In the genomic region with DNA sequence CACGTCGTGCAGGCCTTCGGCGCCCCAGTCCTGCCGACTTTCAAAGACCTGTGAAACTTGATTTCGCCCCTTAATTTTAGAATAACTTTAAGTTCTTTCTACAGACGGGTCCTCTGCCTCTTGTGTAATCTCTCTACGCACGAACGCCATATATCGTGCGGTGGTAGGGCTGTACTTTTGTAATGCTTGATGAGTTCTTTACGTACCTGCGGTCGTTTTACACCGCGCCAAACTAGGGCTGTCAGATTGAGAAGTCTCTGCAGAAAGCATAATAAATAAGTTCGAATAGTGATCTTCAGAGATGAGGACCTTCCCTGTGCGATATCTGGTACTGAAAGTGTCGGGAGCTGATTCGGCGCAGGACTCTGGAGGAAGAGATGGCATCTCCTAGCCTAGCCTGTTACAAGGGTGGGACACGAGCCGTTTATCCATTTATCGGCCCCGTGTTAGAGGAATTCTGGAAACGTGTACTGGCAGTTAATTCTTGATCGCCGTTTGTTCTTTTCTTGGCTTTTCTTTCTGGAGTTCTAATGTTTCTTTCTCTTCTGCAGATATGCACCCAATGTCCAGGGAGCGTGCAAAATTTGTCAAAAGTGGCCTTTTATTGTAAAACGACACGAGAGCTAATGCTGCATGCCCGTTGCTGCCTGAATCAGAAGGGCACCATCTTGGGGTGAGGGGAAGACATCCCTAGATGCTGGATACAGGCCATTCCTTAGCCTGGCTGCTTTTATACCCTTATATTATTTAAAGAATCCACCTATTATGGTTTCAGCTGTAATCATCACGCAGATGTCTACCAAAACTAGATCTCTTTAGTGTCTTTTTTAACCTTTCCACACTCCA, we compare ENCODE assay signal across 8 cellular contexts. TPM values are rescaled to one million over a fixed set of nuclear protein-coding genes. Genes with fewer than 3 reads are reported as not detected.
DNase-seq lines count a peak whose midpoint lies in the region.

No MANE protein-coding gene starts in this region.

- peaks cover 47% of the 10 kb centered on the region for H3K36me3 ChIP-seq in HAP-1 (replicated peaks)

- in situ Hi-C loops in HAP-1 (cut with MboI; ENCODE audit: low sequenced_read_pairs) = no loop called here

- DNase-seq in DMS79 treated with DMSO at 0.1 percent for 48 hours (lab: John Stamatoyannopoulos, UW) = peak; percentile 73
- DNase-seq in DMS79 (lab: John Stamatoyannopoulos, UW) = no peak
- peak; percentile 13 to 30 for DNase-seq in HAP-1 (ENCODE audit: low spot score in 2 of 2)
- DNase-seq in NCI-H345 treated with DMSO at 0.1 percent for 48 hours (lab: John Stamatoyannopoulos, UW; ENCODE audit: unreplicated experiment) = peak; percentile 63
- DNase-seq in activated T-helper 2 cell treated with anti-CD3 and anti-CD28 coated beads, Interferon-gamma antibody, Interleukin-2, Interleukin-4, amounts not matched to agents 10 μg/mL and 5 μg/mL and 100 μg/mL, durations not matched to agents 14 hours and 24 hours and 36 hours (ENCODE audit: low spot score) = no peak
- DNase-seq in germinal center (ENCODE audit: low spot score) = peak; percentile 58
- DNase-seq in pons (ENCODE audit: low spot score) = peak; percentile 37
- no peak for DNase-seq in epidermal melanocyte (ENCODE audit: insufficient read length, low spot score)

- no peaks in the 10 kb centered on the region for H3K9me3 Mint-ChIP-seq in activated T-helper 2 cell treated with anti-CD3 and anti-CD28 coated beads, Interferon-gamma antibody, Interleukin-2, Interleukin-4, amounts not matched to agents 10 μg/mL and 5 μg/mL and 100 μg/mL, durations not matched to agents 14 hours and 24 hours and 36 hours

- H3K27ac Mint-ChIP-seq in activated T-helper 2 cell treated with anti-CD3 and anti-CD28 coated beads, Interferon-gamma antibody, Interleukin-2, Interleukin-4, amounts not matched to agents 10 μg/mL and 5 μg/mL and 100 μg/mL, durations not matched to agents 14 hours and 24 hours and 36 hours = peak overlapping the region; percentile 99

- H3K27me3 ChIP-seq in HAP-1 (ENCODE audit: low read depth) = no peaks in the 10 kb centered on the region

- H3K4me3 ChIP-seq in HAP-1 = peak overlapping the region; percentile 73

- H3K4me1 Mint-ChIP-seq in activated T-helper 2 cell treated with anti-CD3 and anti-CD28 coated beads, Interferon-gamma antibody, Interleukin-2, Interleukin-4, amounts not matched to agents 10 μg/mL and 5 μg/mL and 100 μg/mL, durations not matched to agents 14 hours and 24 hours and 36 hours (ENCODE audit: low read depth) = peaks cover 33% of the 10 kb centered on the region

- H3K9me3 ChIP-seq in HAP-1 = no peaks in the 10 kb centered on the region

- peaks cover 31% of the 10 kb centered on the region for H3K4me1 ChIP-seq in HAP-1

- intact Hi-C loops in activated T-helper 2 cell treated with anti-CD3 and anti-CD28 coated beads, Interferon-gamma antibody, Interleukin-2, Interleukin-4, amounts not matched to agents 10 μg/mL and 5 μg/mL and 100 μg/mL, durations not matched to agents 14 hours and 24 hours and 36 hours (cut with micrococcal nuclease) = loop anchor here (1.0 to 5.0 kb wide), 4 partner anchors 79 to 162 kb away; partner anchors contain the start of genes AGBL5, EIF2B4, KHK and PREB

- peaks cover 64% of the 10 kb centered on the region for H3K36me3 Mint-ChIP-seq in activated T-helper 2 cell treated with anti-CD3 and anti-CD28 coated beads, Interferon-gamma antibody, Interleukin-2, Interleukin-4, amounts not matched to agents 10 μg/mL and 5 μg/mL and 100 μg/mL, durations not matched to agents 14 hours and 24 hours and 36 hours (ENCODE audit: low read depth)

- H3K4me3 Mint-ChIP-seq in activated T-helper 2 cell treated with anti-CD3 and anti-CD28 coated beads, Interferon-gamma antibody, Interleukin-2, Interleukin-4, amounts not matched to agents 10 μg/mL and 5 μg/mL and 100 μg/mL, durations not matched to agents 14 hours and 24 hours and 36 hours (ENCODE audit: low read depth) = peak overlapping the region; percentile 98

- no peaks in the 10 kb centered on the region for H3K27me3 Mint-ChIP-seq in activated T-helper 2 cell treated with anti-CD3 and anti-CD28 coated beads, Interferon-gamma antibody, Interleukin-2, Interleukin-4, amounts not matched to agents 10 μg/mL and 5 μg/mL and 100 μg/mL, durations not matched to agents 14 hours and 24 hours and 36 hours (ENCODE audit: low read depth)

RNA-seq across cellular contexts. Expression of gene SLC5A6, which starts 0.8 kb away (rescaled TPM):
- 70.7 and 73.9 TPM in 2 replicates for total RNA-seq in activated T-helper 2 cell treated with anti-CD3 and anti-CD28 coated beads, Interferon-gamma antibody, Interleukin-2, Interleukin-4, amounts not matched to agents 10 μg/mL and 5 μg/mL and 100 μg/mL, durations not matched to agents 14 hours and 24 hours and 36 hours

RNA-seq across cellular contexts. Expression of gene ATRAID, which starts 1.0 kb away (rescaled TPM):
- total RNA-seq in activated T-helper 2 cell treated with anti-CD3 and anti-CD28 coated beads, Interferon-gamma antibody, Interleukin-2, Interleukin-4, amounts not matched to agents 10 μg/mL and 5 μg/mL and 100 μg/mL, durations not matched to agents 14 hours and 24 hours and 36 hours = 107 and 114 TPM in 2 replicates

RNA-seq across cellular contexts. Expression of gene CAD, which starts 4.3 kb away (rescaled TPM):
- total RNA-seq in activated T-helper 2 cell treated with anti-CD3 and anti-CD28 coated beads, Interferon-gamma antibody, Interleukin-2, Interleukin-4, amounts not matched to agents 10 μg/mL and 5 μg/mL and 100 μg/mL, durations not matched to agents 14 hours and 24 hours and 36 hours = 141 and 146 TPM in 2 replicates

RNA-seq across cellular contexts. Expression of gene SLC30A3, which starts 50.0 kb away (rescaled TPM):
- 1.7 and 1.9 TPM in 2 replicates for total RNA-seq in activated T-helper 2 cell treated with anti-CD3 and anti-CD28 coated beads, Interferon-gamma antibody, Interleukin-2, Interleukin-4, amounts not matched to agents 10 μg/mL and 5 μg/mL and 100 μg/mL, durations not matched to agents 14 hours and 24 hours and 36 hours

Comparison
In these comparisons a context has a peak if more than half of its experiments do, and no peak if none do; other contexts are left out.
1. DNase-seq: peak in DMS79 treated with DMSO at 0.1 percent for 48 hours (single experiment), HAP-1 (2 of 2), NCI-H345 treated with DMSO at 0.1 percent for 48 hours (single experiment), germinal center (single experiment) and pons (single experiment); none in DMS79 (single experiment), activated T-helper 2 cell treated with anti-CD3 and anti-CD28 coated beads, Interferon-gamma antibody, Interleukin-2, Interleukin-4, amounts not matched to agents 10 μg/mL and 5 μg/mL and 100 μg/mL, durations not matched to agents 14 hours and 24 hours and 36 hours (single experiment) and epidermal melanocyte (single experiment).